1 cellular context compared by ENCODE assay signal in the genomic region with DNA sequence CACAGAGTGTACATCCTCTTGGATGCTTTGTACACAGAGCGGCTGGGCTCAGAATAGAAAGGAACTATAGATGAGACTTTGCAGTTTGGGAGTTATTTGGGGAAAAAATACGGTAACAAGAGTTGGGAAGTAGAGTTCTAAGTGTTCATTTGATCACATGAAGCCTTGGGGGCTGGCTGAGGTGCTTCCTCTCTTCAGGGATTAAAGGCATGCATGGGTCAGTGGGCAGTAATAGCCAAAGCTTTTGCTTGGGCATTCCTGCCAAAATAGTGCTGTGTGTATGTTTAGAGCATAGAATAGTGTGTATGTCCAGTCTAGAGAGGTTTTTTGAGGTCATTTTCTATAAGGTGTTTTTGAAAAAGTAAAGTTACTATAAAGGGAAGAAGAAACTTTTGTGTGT.
TF ChIP-seq lines count a peak whose summit lies in the region.

No MANE protein-coding gene starts in this region.

TF ChIP-seq in HCT116, 20 proteins besides CTCF, POLR2A, EP300 and RAD21:
- TF ChIP-seq ELF1 (IDR thresholded peaks at IDR 0.05; ENCODE audit: borderline replicate concordance, low read depth), result no peak
- no peak for TF ChIP-seq EGR1 (IDR thresholded peaks at IDR 0.05; ENCODE audit: low read depth)
- TF ChIP-seq ZBTB33 (IDR thresholded peaks at IDR 0.05; ENCODE audit: extremely low read depth, insufficient replicate concordance, low read length), result no peak
